In the genomic region with DNA sequence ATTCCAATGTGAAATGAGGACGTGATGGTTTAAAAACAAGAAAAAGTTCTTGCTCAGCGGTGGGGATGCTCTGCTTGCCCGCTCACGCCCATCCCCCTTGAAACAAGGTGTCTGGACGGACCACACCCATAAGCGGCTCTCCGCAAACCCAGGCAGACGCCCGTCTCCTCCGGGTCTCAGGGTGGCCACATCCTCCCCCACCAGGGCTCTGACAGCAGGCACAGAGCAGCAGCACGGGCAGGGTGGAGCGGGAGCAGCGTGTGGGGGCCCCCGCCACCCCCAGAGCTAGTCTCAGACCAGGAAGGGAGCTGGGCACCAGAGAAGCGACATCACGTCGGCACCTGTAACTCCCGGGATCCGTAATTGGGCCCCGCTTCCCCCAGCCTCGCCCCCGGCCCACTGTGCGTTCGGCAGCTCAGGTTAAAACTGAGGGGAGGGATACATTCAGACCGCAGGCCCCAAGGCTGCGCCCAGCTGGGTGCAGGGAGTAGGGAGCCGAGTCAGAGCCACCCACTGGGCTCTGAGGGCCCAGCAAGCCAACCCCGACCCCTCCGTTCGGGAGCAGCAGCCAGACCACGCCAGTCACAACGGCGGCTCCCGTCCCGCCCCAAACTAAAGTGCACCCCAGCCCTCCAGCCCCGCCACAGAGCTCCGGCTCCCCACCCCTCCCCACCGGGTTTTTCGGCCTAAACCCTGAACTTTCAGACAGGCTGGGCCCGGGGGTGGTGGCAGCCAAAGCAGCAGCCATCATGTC, we compare ENCODE assay signal across 9 cellular contexts. TPM values are rescaled to one million over a fixed set of nuclear protein-coding genes. Genes with fewer than 3 reads are reported as not detected.
DNase-seq lines count a peak whose midpoint lies in the region; ATAC-seq, FAIRE-seq and TF ChIP-seq lines count a peak whose summit lies in the region.
"Had no signal": no experiment of that assay in that cellular context is flagged by ENCODE, and none has a peak within 500 bp of the region (broad histone marks: within the 10 kb centered on the region; RNA-seq: fewer than 3 reads in every experiment).

No MANE protein-coding gene starts in this region.

- WGBS in aorta, 2 donors: 57 to 69% methylated on average over 39 to 40 of the region's 40 CpGs

- intact Hi-C loops in left colon (cut with DNase I, micrococcal nuclease) (no loop called here), aorta (cut with DNase I) (loop anchor here (10.0 kb wide), 2 partner anchors 95 to 175 kb away; a partner anchor contains a TSS), colonic mucosa (cut with DNase I) (loop anchor here (10.0 kb wide), 1 partner anchor 165 kb away; no protein-coding TSS in a partner anchor)

- peak; percentile 3 for ATAC-seq in left colon
- ATAC-seq in aorta (ENCODE audit: low FRiP score): no peak
- no peak for ATAC-seq in GM18520 (IDR thresholded peaks at IDR 0.05; ENCODE audit: unreplicated experiment)

- H3K27me3 ChIP-seq in aorta (ENCODE audit: control insufficient read depth in 1 of 2, insufficient read depth in 2 of 2, low read length in 1 of 2) (no peaks in the 10 kb centered on the region), colonic mucosa (no peaks in the 10 kb centered on the region)

- no peaks in the 10 kb centered on the region for H3K36me3 ChIP-seq in aorta (ENCODE audit: control insufficient read depth in 1 of 2, insufficient read depth in 2 of 2, low read length in 1 of 2)
- H3K36me3 ChIP-seq in colonic mucosa: peaks cover 12% of the 10 kb centered on the region

- no peak overlapping the region for H3K4me3 ChIP-seq in aorta (ENCODE audit: low read length in 2 of 2)
- no peak overlapping the region for H3K4me3 ChIP-seq in colonic mucosa

- H3K4me1 ChIP-seq in aorta (ENCODE audit: control insufficient read depth in 1 of 2, insufficient read depth in 2 of 2, low read length in 2 of 2): no peaks in the 10 kb centered on the region
- no peaks in the 10 kb centered on the region for H3K4me1 ChIP-seq in colonic mucosa

- no peak overlapping the region for H3K9ac ChIP-seq in colonic mucosa (ENCODE audit: low read depth in 2 of 2, low read length in 2 of 2)

- peak; percentile 50 for DNase-seq in activated effector memory CD4-positive, alpha-beta T cell treated with Interleukin-2 at 50 U/mL for 16 hours
- DNase-seq in activated effector memory CD4-positive, alpha-beta T cell treated with anti-CD3 and anti-CD28 coated beads, Interleukin-2, amount 50 U/mL, for 16 hours: no peak
- peak; percentile 54 for DNase-seq in activated CD8-positive, alpha-beta memory T cell treated with anti-CD3 and anti-CD28 coated beads, Interleukin-2, amount 50 U/mL, for 48 hours
- DNase-seq in left colon: peak in 1 of 2 donors; percentile 30
- peak; percentile 39 to 74 for DNase-seq in aorta
- no peak for DNase-seq in RCC 7860 (ENCODE audit: low spot score)
- DNase-seq in colonic mucosa: no peak
- DNase-seq: midbrain had no signal

- no peak for TF ChIP-seq CTCF in colonic mucosa (IDR thresholded peaks at IDR 0.05)

- no peak for FAIRE-seq in RCC 7860 (lab: Jason Lieb, UNC)

- H3K27ac ChIP-seq in aorta (ENCODE audit: low read depth in 1 of 2, low read length in 2 of 2) (no peak overlapping the region), colonic mucosa (no peak overlapping the region)

- H3K9me3 ChIP-seq in aorta (ENCODE audit: control insufficient read depth, low read length): no peaks in the 10 kb centered on the region
- no peaks in the 10 kb centered on the region for H3K9me3 ChIP-seq in colonic mucosa

RNA-seq across cellular contexts. Expression of a gene that starts 22.0 kb away (rescaled TPM):
- total RNA-seq in left colon (100 to 1,000 TPM; 129 to 174 TPM), aorta (10 to 100 TPM; 33.5 to 35.1 TPM), colonic mucosa (100 to 1,000 TPM; 111 to 285 TPM)
- polyA plus RNA-seq in aorta: 10 to 100 TPM; 17.3 to 23.6 TPM

RNA-seq across cellular contexts. Expression of a gene that starts 59.9 kb away (rescaled TPM):
- total RNA-seq in left colon (1 to 10 TPM in 1 of 2 donors, under 1 TPM in 1; 0.92 to 1.5 TPM), aorta (under 1 TPM in 1 of 2 donors, not detected in 1; 0.18 TPM), colonic mucosa (1 to 10 TPM in 1 of 2 donors, under 1 TPM in 1; 0.72 to 1.8 TPM)
- polyA plus RNA-seq in aorta: not detected

Comparison
In these comparisons a context has a peak if more than half of its experiments do, and no peak if none do; other contexts are left out.
1. DNase-seq: peak in activated effector memory CD4-positive, alpha-beta T cell treated with Interleukin-2 at 50 U/mL for 16 hours (single experiment), activated CD8-positive, alpha-beta memory T cell treated with anti-CD3 and anti-CD28 coated beads, Interleukin-2, amount 50 U/mL, for 48 hours (single experiment) and aorta (2 of 2); none in activated effector memory CD4-positive, alpha-beta T cell treated with anti-CD3 and anti-CD28 coated beads, Interleukin-2, amount 50 U/mL, for 16 hours (single experiment), RCC 7860 (single experiment) and colonic mucosa (single experiment).
2. intact Hi-C loops: an anchor here in aorta (10.0 kb wide) and colonic mucosa (10.0 kb wide); none called in left colon.